1 cellular context compared by ENCODE assay signal in the genomic region with DNA sequence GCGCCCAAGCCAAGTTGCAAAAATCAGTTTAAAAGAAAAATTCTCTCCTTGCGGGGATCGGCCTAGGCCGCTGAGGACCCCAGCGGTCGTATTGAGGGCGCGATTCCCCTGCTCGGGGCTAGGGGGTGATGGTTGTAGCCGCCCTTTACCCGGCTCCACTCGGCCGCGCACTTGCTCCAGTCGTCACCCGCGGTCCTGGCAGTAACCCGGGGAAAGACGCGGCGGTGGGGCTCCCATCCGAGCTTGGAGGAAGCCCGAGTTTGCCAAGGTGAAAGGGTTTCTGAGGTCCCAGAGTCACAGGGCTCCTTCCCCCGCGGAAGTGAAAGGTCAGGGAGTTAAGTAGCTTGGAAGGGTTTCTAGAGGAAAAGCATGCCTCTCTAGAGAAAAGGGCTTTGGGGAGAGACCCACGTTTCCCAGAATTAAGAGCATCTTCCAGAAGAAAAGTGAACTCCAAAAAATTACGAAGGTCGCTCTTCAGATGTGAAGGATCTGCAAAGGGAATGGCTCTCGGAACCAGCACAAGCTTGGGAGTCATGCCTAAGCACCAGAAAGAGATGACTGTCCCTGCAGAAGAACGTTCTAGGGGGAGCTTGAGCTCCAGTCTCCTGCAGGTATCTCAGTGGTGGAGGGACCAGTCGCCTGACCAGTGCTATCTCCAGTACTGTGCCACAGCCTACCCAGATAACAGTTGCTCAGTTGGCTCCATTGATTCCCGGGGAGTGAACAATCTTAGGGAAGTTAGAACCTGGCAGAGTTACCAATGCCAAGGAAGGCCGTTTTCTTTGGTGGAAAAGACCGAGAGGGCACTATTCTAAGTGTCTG.
TF ChIP-seq lines count a peak whose summit lies in the region.

No MANE protein-coding gene starts in this region.

TF ChIP-seq in HEK293, 187 proteins besides CTCF, POLR2A, EP300 and RAD21 (continued from another document):
- TF ChIP-seq, protein P1, sequence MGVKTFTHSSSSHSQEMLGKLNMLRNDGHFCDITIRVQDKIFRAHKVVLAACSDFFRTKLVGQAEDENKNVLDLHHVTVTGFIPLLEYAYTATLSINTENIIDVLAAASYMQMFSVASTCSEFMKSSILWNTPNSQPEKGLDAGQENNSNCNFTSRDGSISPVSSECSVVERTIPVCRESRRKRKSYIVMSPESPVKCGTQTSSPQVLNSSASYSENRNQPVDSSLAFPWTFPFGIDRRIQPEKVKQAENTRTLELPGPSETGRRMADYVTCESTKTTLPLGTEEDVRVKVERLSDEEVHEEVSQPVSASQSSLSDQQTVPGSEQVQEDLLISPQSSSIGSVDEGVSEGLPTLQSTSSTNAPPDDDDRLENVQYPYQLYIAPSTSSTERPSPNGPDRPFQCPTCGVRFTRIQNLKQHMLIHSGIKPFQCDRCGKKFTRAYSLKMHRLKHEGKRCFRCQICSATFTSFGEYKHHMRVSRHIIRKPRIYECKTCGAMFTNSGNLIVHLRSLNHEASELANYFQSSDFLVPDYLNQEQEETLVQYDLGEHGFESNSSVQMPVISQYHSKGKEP (tag by site-specific recombination; IDR thresholded peaks at IDR 0.05): no peak
- TF ChIP-seq SP7 (tag by site-specific recombination; IDR thresholded peaks at IDR 0.05) (no peak), ZNF830 (tag by site-specific recombination; IDR thresholded peaks at IDR 0.05; ENCODE audit: low read depth) (no peak)
